16 cellular contexts compared by ENCODE assay signal in the genomic region with DNA sequence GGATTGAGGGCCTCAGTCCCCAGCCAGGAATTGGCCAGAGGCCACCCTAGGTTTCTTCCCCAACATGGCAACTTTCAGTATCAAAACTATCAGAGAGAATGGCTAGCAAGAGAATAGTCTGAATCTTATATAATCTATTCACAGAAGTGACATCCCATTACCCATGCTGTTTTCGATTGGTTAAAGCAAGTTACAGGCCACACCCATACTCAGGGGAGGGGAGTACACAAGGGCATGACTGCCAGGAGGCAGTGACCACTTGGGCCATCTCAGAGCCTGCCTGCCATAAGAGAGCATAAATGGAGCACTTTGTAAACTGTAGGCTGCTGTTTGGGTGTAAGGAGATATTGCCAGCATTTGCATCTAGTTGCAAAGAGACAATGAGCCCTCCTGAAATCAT.
DNase-seq lines count a peak whose midpoint lies in the region; ATAC-seq, FAIRE-seq and TF ChIP-seq lines count a peak whose summit lies in the region.
"Had no signal": no experiment of that assay in that cellular context is flagged by ENCODE, and none has a peak within 500 bp of the region (broad histone marks: within the 10 kb centered on the region; RNA-seq: fewer than 3 reads in every experiment).

No MANE protein-coding gene starts in this region.

- in situ Hi-C loops in K562 (cut with MboI), result loop anchor here (10.0 kb wide), 1 partner anchor 564 kb away; no protein-coding TSS in a partner anchor

- no peaks in the 10 kb centered on the region for H3K9me1 ChIP-seq in K562 (ENCODE audit: control insufficient read depth, insufficient read depth, low read length)

- TF ChIP-seq CTCF in K562 (IDR thresholded peaks at IDR 0.05 in 2 of 3, conservative IDR thresholded peaks at IDR 0.05 in 1 of 3; ENCODE audit: insufficient read depth in 2 of 3, low read depth in 1 of 3, low read length in 3 of 3) (no peak), spleen (IDR thresholded peaks at IDR 0.05 in 8 of 11, conservative IDR thresholded peaks at IDR 0.05 in 3 of 11) (no peak)

- H3K4me2 ChIP-seq in K562 (ENCODE audit: insufficient read depth, low read length), result no peak overlapping the region

- 0% methylated on average over 1 of the region's 1 CpG for WGBS in K562 (ENCODE audit: insufficient coverage, low coverage, missing lambda C conversion rate)
- WGBS in spleen, 5 donors, result 73 to 97% (median 91%) methylated on average over 1 of the region's 1 CpG

- H2AFZ ChIP-seq in K562 (ENCODE audit: low read depth, low read length), result no peak overlapping the region

- BruUV-seq in K562 (replicated peaks; lab: Mats Ljungman, UMichigan), result no TSS peak

- no peaks in the 10 kb centered on the region for H3K79me2 ChIP-seq in K562 (ENCODE audit: control insufficient read depth, insufficient read depth, low read length)

- no peaks in the 10 kb centered on the region for H3K36me3 Mint-ChIP-seq in stimulated activated effector memory CD8-positive, alpha-beta T cell treated with anti-CD3 and anti-CD28 coated beads, Interleukin-12 subunit alpha, Interleukin-12 subunit beta, amount 100 ng/mL, for 72 hours

- peaks cover 13% of the 10 kb centered on the region for H4K20me1 ChIP-seq in K562 (replicated peaks; ENCODE audit: control insufficient read depth, insufficient read depth, low read length)

- TF ChIP-seq RAD21 in K562 (CRISPR knock-in tag; conservative IDR thresholded peaks at IDR 0.05 in 1 of 2, IDR thresholded peaks at IDR 0.05 in 1 of 2), result no peak

- TF ChIP-seq POLR2A in K562 (conservative IDR thresholded peaks at IDR 0.05), result no peak
- no peak for TF ChIP-seq POLR2A in spleen (IDR thresholded peaks at IDR 0.05)

- TF ChIP-seq EP300 in K562 (IDR thresholded peaks at IDR 0.05; ENCODE audit: low read length), result no peak

- no peak overlapping the region for H3K9ac ChIP-seq in K562 (ENCODE audit: insufficient read depth in 1 of 2, low read depth in 2 of 2, low read length in 2 of 2)

- no peak overlapping the region for H3K4me3 Mint-ChIP-seq in stimulated activated effector memory CD8-positive, alpha-beta T cell treated with anti-CD3 and anti-CD28 coated beads, Interleukin-12 subunit alpha, Interleukin-12 subunit beta, amount 100 ng/mL, for 72 hours

- no peaks in the 10 kb centered on the region for H3K9me3 Mint-ChIP-seq in stimulated activated effector memory CD8-positive, alpha-beta T cell treated with anti-CD3 and anti-CD28 coated beads, Interleukin-12 subunit alpha, Interleukin-12 subunit beta, amount 100 ng/mL, for 72 hours

- H3K4me3 ChIP-seq in K562, result no peak overlapping the region
- no peak overlapping the region for H3K4me3 ChIP-seq in spleen
- H3K4me3 ChIP-seq: HAP-1 had no signal

- peaks cover 0 to 9% of the 10 kb centered on the region in 2 experiments; a peak in 3 of 5 replicates for H3K4me1 ChIP-seq in K562 (replicated peaks in 1 of 2; ENCODE audit: control insufficient read depth in 2 of 2, insufficient read depth in 2 of 2, low read length in 2 of 2)
- H3K4me1 ChIP-seq in spleen, result peaks cover 0 to 6% (median 5%) of the 10 kb centered on the region in 6 donors
- H3K4me1 ChIP-seq: HAP-1 had no signal

- peak; percentile 19 for DNase-seq in H4 (ENCODE audit: low spot score)
- peak; percentile 30 for DNase-seq in NCI-H526 treated with DMSO at 0.1 percent for 48 hours (lab: John Stamatoyannopoulos, UW)
- DNase-seq in K562 (ENCODE audit: extremely low read depth in 1 of 4, low spot score in 3 of 4), result no peak
- DNase-seq in spleen, result peak; percentile 14
- no peak for DNase-seq in stimulated activated CD4-positive, alpha-beta T cell treated with anti-CD3 and anti-CD28 coated beads, Interleukin-12 subunit alpha, Interleukin-12 subunit beta, amount 100 ng/mL, for 4 hours
- no peak for DNase-seq in stimulated activated effector memory CD8-positive, alpha-beta T cell treated with anti-CD3 and anti-CD28 coated beads, Interleukin-12 subunit alpha, Interleukin-12 subunit beta, amount 100 ng/mL, for 72 hours (ENCODE audit: low spot score in 2 of 2)
- DNase-seq: COR-L47, MV-4-11, NCI-H1417 treated with DMSO at 0.1 percent for 48 hours, NCI-H1930, NCI-H2171, NCI-H446 treated with DMSO at 0.1 percent for 48 hours, SHP77 treated with DMSO at 0.1 percent for 48 hours had no signal

- H3K27me3 ChIP-seq in K562 (ENCODE audit: control insufficient read depth in 2 of 2, insufficient read depth in 2 of 2, low read length in 2 of 2) (peaks cover 39 to 73% of the 10 kb centered on the region in 2 experiments), spleen (replicated peaks in 1 of 7) (peaks cover 0 to 13% (median 0%) of the 10 kb centered on the region in 7 donors)

- no peaks in the 10 kb centered on the region for H3K36me3 ChIP-seq in K562 (ENCODE audit: control insufficient read depth, insufficient read depth, low read length)
- H3K36me3 ChIP-seq in spleen, result no peaks in the 10 kb centered on the region
- H3K36me3 ChIP-seq: HAP-1 had no signal

- intact Hi-C loops in K562 (cut with micrococcal nuclease) (no loop called here), spleen (cut with DNase I; ENCODE audit: low total_unique reads) (no loop called here)

- H3K9me3 ChIP-seq in K562 (replicated peaks; ENCODE audit: control insufficient read depth, insufficient read depth, low read depth, low read length) (no peaks in the 10 kb centered on the region), spleen (no peaks in the 10 kb centered on the region)
- H3K9me3 ChIP-seq: HAP-1 had no signal

- CTCF ChIA-PET in K562 (lab: Yijun Ruan, JAX; ENCODE audit: low intra/inter-chr PET ratio), result interaction anchor here (2.0 to 2.4 kb wide), 2 partner anchors 102 to 729 kb away, joined by 13 to 22 read pairs; no protein-coding TSS in a partner anchor

- H3K27ac ChIP-seq in K562 (ENCODE audit: extremely low read depth, low read depth, low read length) (no peak overlapping the region), spleen (no peak overlapping the region)

- POLR2A ChIA-PET in K562 (lab: Yijun Ruan, JAX), result interaction anchor here (0.6 to 1.4 kb wide), 2 partner anchors 77 to 104 kb away, joined by 3 read pairs; no protein-coding TSS in a partner anchor

- FAIRE-seq in K562 (lab: Jason Lieb, UNC), result no peak
- FAIRE-seq: RCC 7860 had no signal

- H3K27ac Mint-ChIP-seq in stimulated activated effector memory CD8-positive, alpha-beta T cell treated with anti-CD3 and anti-CD28 coated beads, Interleukin-12 subunit alpha, Interleukin-12 subunit beta, amount 100 ng/mL, for 72 hours, result no peak overlapping the region

- no peaks in the 10 kb centered on the region for H3K4me1 Mint-ChIP-seq in stimulated activated effector memory CD8-positive, alpha-beta T cell treated with anti-CD3 and anti-CD28 coated beads, Interleukin-12 subunit alpha, Interleukin-12 subunit beta, amount 100 ng/mL, for 72 hours

- ATAC-seq in K562, result no peak
- no peak for ATAC-seq in GM18867 (IDR thresholded peaks at IDR 0.05; ENCODE audit: unreplicated experiment)
- ATAC-seq in stimulated activated effector memory CD8-positive, alpha-beta T cell treated with anti-CD3 and anti-CD28 coated beads, Interleukin-12 subunit alpha, Interleukin-12 subunit beta, amount 100 ng/mL, for 72 hours, result no peak

TF ChIP-seq in K562, 482 proteins besides CTCF, POLR2A, EP300 and RAD21:
- TF ChIP-seq ID3 (CRISPR knock-in tag; IDR thresholded peaks at IDR 0.05) (no peak), ID3 (tag; IDR thresholded peaks at IDR 0.05) (0 out of 2 replicates have a peak, but pooled peaks have one; percentile 5), BACH1 (tag; IDR thresholded peaks at IDR 0.05) (0 out of 2 replicates have a peak, but pooled peaks have one; percentile 7), CBX5 (IDR thresholded peaks at IDR 0.05; ENCODE audit: borderline replicate concordance, low read depth) (no peak)
- TF ChIP-seq, protein P1, sequence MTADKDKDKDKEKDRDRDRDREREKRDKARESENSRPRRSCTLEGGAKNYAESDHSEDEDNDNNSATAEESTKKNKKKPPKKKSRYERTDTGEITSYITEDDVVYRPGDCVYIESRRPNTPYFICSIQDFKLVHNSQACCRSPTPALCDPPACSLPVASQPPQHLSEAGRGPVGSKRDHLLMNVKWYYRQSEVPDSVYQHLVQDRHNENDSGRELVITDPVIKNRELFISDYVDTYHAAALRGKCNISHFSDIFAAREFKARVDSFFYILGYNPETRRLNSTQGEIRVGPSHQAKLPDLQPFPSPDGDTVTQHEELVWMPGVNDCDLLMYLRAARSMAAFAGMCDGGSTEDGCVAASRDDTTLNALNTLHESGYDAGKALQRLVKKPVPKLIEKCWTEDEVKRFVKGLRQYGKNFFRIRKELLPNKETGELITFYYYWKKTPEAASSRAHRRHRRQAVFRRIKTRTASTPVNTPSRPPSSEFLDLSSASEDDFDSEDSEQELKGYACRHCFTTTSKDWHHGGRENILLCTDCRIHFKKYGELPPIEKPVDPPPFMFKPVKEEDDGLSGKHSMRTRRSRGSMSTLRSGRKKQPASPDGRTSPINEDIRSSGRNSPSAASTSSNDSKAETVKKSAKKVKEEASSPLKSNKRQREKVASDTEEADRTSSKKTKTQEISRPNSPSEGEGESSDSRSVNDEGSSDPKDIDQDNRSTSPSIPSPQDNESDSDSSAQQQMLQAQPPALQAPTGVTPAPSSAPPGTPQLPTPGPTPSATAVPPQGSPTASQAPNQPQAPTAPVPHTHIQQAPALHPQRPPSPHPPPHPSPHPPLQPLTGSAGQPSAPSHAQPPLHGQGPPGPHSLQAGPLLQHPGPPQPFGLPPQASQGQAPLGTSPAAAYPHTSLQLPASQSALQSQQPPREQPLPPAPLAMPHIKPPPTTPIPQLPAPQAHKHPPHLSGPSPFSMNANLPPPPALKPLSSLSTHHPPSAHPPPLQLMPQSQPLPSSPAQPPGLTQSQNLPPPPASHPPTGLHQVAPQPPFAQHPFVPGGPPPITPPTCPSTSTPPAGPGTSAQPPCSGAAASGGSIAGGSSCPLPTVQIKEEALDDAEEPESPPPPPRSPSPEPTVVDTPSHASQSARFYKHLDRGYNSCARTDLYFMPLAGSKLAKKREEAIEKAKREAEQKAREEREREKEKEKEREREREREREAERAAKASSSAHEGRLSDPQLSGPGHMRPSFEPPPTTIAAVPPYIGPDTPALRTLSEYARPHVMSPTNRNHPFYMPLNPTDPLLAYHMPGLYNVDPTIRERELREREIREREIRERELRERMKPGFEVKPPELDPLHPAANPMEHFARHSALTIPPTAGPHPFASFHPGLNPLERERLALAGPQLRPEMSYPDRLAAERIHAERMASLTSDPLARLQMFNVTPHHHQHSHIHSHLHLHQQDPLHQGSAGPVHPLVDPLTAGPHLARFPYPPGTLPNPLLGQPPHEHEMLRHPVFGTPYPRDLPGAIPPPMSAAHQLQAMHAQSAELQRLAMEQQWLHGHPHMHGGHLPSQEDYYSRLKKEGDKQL (CRISPR knock-in tag; IDR thresholded peaks at IDR 0.05; ENCODE audit: borderline replicate concordance), result 0 out of 2 replicates have a peak, but pooled peaks have one; percentile 55

Comparison
In these comparisons a context has a peak if more than half of its experiments do, and no peak if none do; other contexts are left out.
1. DNase-seq: peak in H4 (single experiment), NCI-H526 treated with DMSO at 0.1 percent for 48 hours (single experiment) and spleen (single experiment); none in K562 (0 of 4), stimulated activated CD4-positive, alpha-beta T cell treated with anti-CD3 and anti-CD28 coated beads, Interleukin-12 subunit alpha, Interleukin-12 subunit beta, amount 100 ng/mL, for 4 hours (single experiment) and stimulated activated effector memory CD8-positive, alpha-beta T cell treated with anti-CD3 and anti-CD28 coated beads, Interleukin-12 subunit alpha, Interleukin-12 subunit beta, amount 100 ng/mL, for 72 hours (0 of 2).